ENCODE assay signal across 8 cellular contexts in the genomic region with DNA sequence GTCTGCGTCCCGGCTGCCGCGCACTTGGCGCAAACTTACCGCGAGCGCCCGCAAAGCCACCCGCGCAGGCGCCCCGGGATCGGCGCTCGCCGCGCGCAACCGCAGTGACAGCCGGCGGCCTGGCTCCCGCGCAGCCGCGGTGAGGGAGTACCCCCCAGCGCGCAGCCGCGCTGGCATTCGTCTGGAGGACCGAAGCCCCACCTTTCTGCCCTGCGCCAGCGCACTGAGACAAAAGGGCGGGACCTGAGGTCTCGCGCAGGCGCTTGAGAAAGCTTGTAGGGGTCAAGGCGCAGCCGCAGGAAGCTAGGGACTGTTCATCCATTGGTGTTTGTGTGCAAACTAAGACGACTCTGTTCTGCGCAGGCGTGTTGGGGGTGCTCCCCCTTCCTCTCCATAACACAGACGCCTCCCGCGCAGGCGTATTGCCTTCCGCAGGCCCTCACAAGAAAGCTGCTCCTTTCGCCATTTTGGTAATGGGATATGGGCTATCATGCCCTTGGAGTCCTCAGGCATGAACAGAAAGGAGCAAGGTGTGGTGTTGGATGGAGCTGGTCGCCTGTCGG. TPM values are rescaled to one million over a fixed set of nuclear protein-coding genes. Genes with fewer than 3 reads are reported as not detected.
DNase-seq lines count a peak whose midpoint lies in the region; ATAC-seq and TF ChIP-seq lines count a peak whose summit lies in the region.

TSS of gene PHF12 (minus strand) at position 91 of the 563 bp plus-strand sequence. CDS start 558 bp downstream, outside the sequence.

- peak within 1 kb of the TSS; percentile 96 for H3K27ac Mint-ChIP-seq in activated naive CD8-positive, alpha-beta T cell treated with anti-CD3 and anti-CD28 coated beads, Interleukin-2, amount 10 ng/mL, durations not matched to agents 7 days and 5 days

- H3K9me2 ChIP-seq in SU-DHL-6 (replicated peaks; ENCODE audit: insufficient read depth, low read length), result no peaks in the 10 kb centered on the region

- TF ChIP-seq CTCF in GM10266 (IDR thresholded peaks at IDR 0.05; ENCODE audit: control insufficient read depth, insufficient read depth, low read depth, missing control alignments), result no peak
- no peak for TF ChIP-seq CTCF in SU-DHL-6 (IDR thresholded peaks at IDR 0.05; ENCODE audit: insufficient read depth, low read length, poor library complexity, severe bottlenecking)
- no peak for TF ChIP-seq CTCF in ovary (IDR thresholded peaks at IDR 0.05)
- TF ChIP-seq CTCF in thyroid gland (IDR thresholded peaks at IDR 0.05), result no peak

- H3K27me3 Mint-ChIP-seq in activated naive CD8-positive, alpha-beta T cell treated with anti-CD3 and anti-CD28 coated beads, Interleukin-2, amount 10 ng/mL, durations not matched to agents 7 days and 5 days, result no peaks in the 10 kb centered on the region

- peak within 1 kb of the TSS; percentile 90 for H3K27ac ChIP-seq in SU-DHL-6 (ENCODE audit: low read depth, low read length)
- peak within 1 kb of the TSS; percentile 95 for H3K27ac ChIP-seq in ovary
- peak within 1 kb of the TSS; percentile 94 to 99 (median 99) for H3K27ac ChIP-seq in thyroid gland

- peaks cover 3% of the 10 kb centered on the region; the same call in 1 of the 2 replicates for H3K36me3 ChIP-seq in SU-DHL-6 (ENCODE audit: low read length)
- H3K36me3 ChIP-seq in ovary, result no peaks in the 10 kb centered on the region
- H3K36me3 ChIP-seq in thyroid gland, result no peaks in the 10 kb centered on the region

- H2AFZ ChIP-seq in SU-DHL-6 (ENCODE audit: low read depth, low read length, severe bottlenecking), result peak within 1 kb of the TSS; percentile 6

- H3K4me2 ChIP-seq in SU-DHL-6 (ENCODE audit: low read depth, low read length, poor library complexity, severe bottlenecking), result peak within 1 kb of the TSS; percentile 94

- DNase-seq in GM10266 (ENCODE audit: extremely low spot score) (peak; percentile 96), NCI-H128 (lab: John Stamatoyannopoulos, UW; ENCODE audit: unreplicated experiment) (peak; percentile 99), Right ventricle myocardium inferior (ENCODE audit: missing footprints) (peak; percentile 100), ovary (peak; percentile 99 to 100 (median 100)), thyroid gland (peak; percentile 100)
- DNase-seq in activated naive CD8-positive, alpha-beta T cell treated with anti-CD3 and anti-CD28 coated beads, Interleukin-2, amount 10 ng/mL, durations not matched to agents 7 days and 5 days, result peak; percentile 98

- H3K27me3 ChIP-seq in SU-DHL-6 (ENCODE audit: low read length) (no peaks in the 10 kb centered on the region), ovary (no peaks in the 10 kb centered on the region), thyroid gland (no peaks in the 10 kb centered on the region)

- peaks cover 5% of the 10 kb centered on the region for H3K4me1 ChIP-seq in ovary (ENCODE audit: insufficient read depth)
- peaks cover 16 to 32% of the 10 kb centered on the region in 2 donors for H3K4me1 ChIP-seq in thyroid gland

- H3K9me3 ChIP-seq in SU-DHL-6 (ENCODE audit: insufficient read depth, low read length), result no peaks in the 10 kb centered on the region
- no peaks in the 10 kb centered on the region for H3K9me3 ChIP-seq in ovary
- no peaks in the 10 kb centered on the region for H3K9me3 ChIP-seq in thyroid gland

- H3F3A ChIP-seq in SU-DHL-6 (ENCODE audit: insufficient read depth), result peaks cover 19% of the 10 kb centered on the region

- peaks cover 2% of the 10 kb centered on the region; the same call in 1 of the 2 replicates for H4K20me1 ChIP-seq in SU-DHL-6 (ENCODE audit: low read depth, low read length)

- TF ChIP-seq POLR2A in ovary (IDR thresholded peaks at IDR 0.05) (peak; percentile 87), thyroid gland (IDR thresholded peaks at IDR 0.05) (peak in 1 of 2 donors; percentile 81)

- H3K4me3 ChIP-seq in SU-DHL-6 (ENCODE audit: insufficient read depth, low read length, poor library complexity, severe bottlenecking), result peak within 1 kb of the TSS; percentile 86
- peak within 1 kb of the TSS; percentile 70 for H3K4me3 ChIP-seq in ovary
- peak within 1 kb of the TSS; percentile 56 to 90 (median 71) for H3K4me3 ChIP-seq in thyroid gland (replicated peaks in 1 of 3)

- peak within 1 kb of the TSS; percentile 93 for H3K4me3 Mint-ChIP-seq in activated naive CD8-positive, alpha-beta T cell treated with anti-CD3 and anti-CD28 coated beads, Interleukin-2, amount 10 ng/mL, durations not matched to agents 7 days and 5 days

- POLR2A ChIA-PET in activated naive CD8-positive, alpha-beta T cell treated with anti-CD3 and anti-CD28 coated beads, Interleukin-2, amount 10 ng/mL, durations not matched to agents 7 days and 5 days (lab: Charles Lee), result interaction anchor here (0.5 to 3.6 kb wide), 29 partner anchors 13 to 1869 kb away, joined by 3 to 53 read pairs (median 4); partner anchors contain the start of genes BLTP2, DHRS13, FAM222B and FLOT2

- intact Hi-C loops in Right ventricle myocardium inferior (cut with DNase I) (loop anchor here (5.0 kb wide), 2 partner anchors 304 to 614 kb away; partner anchors contain the start of genes BLTP2, IFT20 and TNFAIP1), ovary (cut with DNase I) (loop anchor here in 2 of 4 donors (5.0 kb wide), 1 partner anchor 614 kb away; the partner anchor contains the start of genes IFT20 (in 2 of the 2) and TNFAIP1 (in 2 of the 2)), thyroid gland (cut with DNase I) (loop anchor here (5.0 to 10.0 kb wide), 2 partner anchors 224 to 617 kb away; partner anchors contain the start of genes IFT20, NEK8, TLCD1 and TNFAIP1)

- peaks cover 16% of the 10 kb centered on the region for H3K36me3 Mint-ChIP-seq in activated naive CD8-positive, alpha-beta T cell treated with anti-CD3 and anti-CD28 coated beads, Interleukin-2, amount 10 ng/mL, durations not matched to agents 7 days and 5 days

- peaks cover 22% of the 10 kb centered on the region for H3K4me1 Mint-ChIP-seq in activated naive CD8-positive, alpha-beta T cell treated with anti-CD3 and anti-CD28 coated beads, Interleukin-2, amount 10 ng/mL, durations not matched to agents 7 days and 5 days

- peak within 1 kb of the TSS; percentile 87 for H3K9ac ChIP-seq in SU-DHL-6 (ENCODE audit: low read length)

- no peaks in the 10 kb centered on the region for H3K9me3 Mint-ChIP-seq in activated naive CD8-positive, alpha-beta T cell treated with anti-CD3 and anti-CD28 coated beads, Interleukin-2, amount 10 ng/mL, durations not matched to agents 7 days and 5 days

- WGBS in ovary, 3 donors, result 0% methylated on average over 47 to 51 of the region's 51 CpGs
- WGBS in thyroid gland, 2 donors, result 1 to 8% methylated on average over 8 to 28 of the region's 51 CpGs

- TF ChIP-seq EP300 in ovary (IDR thresholded peaks at IDR 0.05), result no peak

- peak; percentile 66 for ATAC-seq in HG02678 (IDR thresholded peaks at IDR 0.05; ENCODE audit: unreplicated experiment)
- ATAC-seq in activated naive CD8-positive, alpha-beta T cell treated with anti-CD3 and anti-CD28 coated beads, Interleukin-2, amount 10 ng/mL, durations not matched to agents 7 days and 5 days (ENCODE audit: low read depth), result peak; percentile 80
- peak; percentile 90 for ATAC-seq in Right ventricle myocardium inferior

- H3K79me2 ChIP-seq in SU-DHL-6 (ENCODE audit: insufficient read depth, low read length), result peaks cover 47% of the 10 kb centered on the region

RNA-seq across cellular contexts. Expression of gene PHF12, which starts in this region (rescaled TPM):
- 10 to 100 TPM; 98.6 to 99.9 TPM for total RNA-seq in activated naive CD8-positive, alpha-beta T cell treated with anti-CD3 and anti-CD28 coated beads, Interleukin-2, amount 10 ng/mL, durations not matched to agents 7 days and 5 days
- total RNA-seq in Right ventricle myocardium inferior (18.3 TPM), ovary (10 to 100 TPM; 39.8 to 62.7 (median 48.8) TPM), thyroid gland (10 to 100 TPM; 22.0 to 62.9 (median 60.1) TPM)
- 10 to 100 TPM; 22.7 to 28.1 TPM for polyA plus RNA-seq in ovary

Comparison
In these comparisons a context has a peak if more than half of its experiments do, and no peak if none do; other contexts are left out.
1. Peak in every context shown above with its lines: DNase-seq, ATAC-seq, H3K4me3 ChIP-seq and H3K27ac ChIP-seq.